1 cellular context compared by ENCODE assay signal in the genomic region with DNA sequence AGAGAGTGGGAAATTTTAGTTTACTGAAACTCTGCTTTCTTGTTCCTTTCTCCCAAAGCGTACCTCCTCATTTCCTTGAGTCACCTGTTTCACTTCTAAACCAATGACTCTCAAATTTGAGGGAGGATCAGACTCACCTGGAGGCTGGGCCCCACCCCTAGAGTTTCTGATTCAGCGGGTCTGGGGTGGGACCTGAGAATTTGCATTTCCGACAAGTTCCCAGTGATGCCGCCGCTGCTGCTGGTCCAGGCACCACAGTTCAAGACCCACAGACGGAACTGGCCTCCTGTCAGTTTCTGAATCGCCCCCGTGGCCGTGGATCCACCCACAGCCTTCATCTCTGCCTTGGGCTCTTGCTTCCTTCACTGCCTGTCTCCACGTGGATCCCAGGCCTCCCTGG.
TF ChIP-seq lines count a peak whose summit lies in the region.

No MANE protein-coding gene starts in this region.

TF ChIP-seq in GM23338, 12 proteins besides CTCF, POLR2A, EP300 and RAD21 (continued from another document):
- TF ChIP-seq, protein P1, sequence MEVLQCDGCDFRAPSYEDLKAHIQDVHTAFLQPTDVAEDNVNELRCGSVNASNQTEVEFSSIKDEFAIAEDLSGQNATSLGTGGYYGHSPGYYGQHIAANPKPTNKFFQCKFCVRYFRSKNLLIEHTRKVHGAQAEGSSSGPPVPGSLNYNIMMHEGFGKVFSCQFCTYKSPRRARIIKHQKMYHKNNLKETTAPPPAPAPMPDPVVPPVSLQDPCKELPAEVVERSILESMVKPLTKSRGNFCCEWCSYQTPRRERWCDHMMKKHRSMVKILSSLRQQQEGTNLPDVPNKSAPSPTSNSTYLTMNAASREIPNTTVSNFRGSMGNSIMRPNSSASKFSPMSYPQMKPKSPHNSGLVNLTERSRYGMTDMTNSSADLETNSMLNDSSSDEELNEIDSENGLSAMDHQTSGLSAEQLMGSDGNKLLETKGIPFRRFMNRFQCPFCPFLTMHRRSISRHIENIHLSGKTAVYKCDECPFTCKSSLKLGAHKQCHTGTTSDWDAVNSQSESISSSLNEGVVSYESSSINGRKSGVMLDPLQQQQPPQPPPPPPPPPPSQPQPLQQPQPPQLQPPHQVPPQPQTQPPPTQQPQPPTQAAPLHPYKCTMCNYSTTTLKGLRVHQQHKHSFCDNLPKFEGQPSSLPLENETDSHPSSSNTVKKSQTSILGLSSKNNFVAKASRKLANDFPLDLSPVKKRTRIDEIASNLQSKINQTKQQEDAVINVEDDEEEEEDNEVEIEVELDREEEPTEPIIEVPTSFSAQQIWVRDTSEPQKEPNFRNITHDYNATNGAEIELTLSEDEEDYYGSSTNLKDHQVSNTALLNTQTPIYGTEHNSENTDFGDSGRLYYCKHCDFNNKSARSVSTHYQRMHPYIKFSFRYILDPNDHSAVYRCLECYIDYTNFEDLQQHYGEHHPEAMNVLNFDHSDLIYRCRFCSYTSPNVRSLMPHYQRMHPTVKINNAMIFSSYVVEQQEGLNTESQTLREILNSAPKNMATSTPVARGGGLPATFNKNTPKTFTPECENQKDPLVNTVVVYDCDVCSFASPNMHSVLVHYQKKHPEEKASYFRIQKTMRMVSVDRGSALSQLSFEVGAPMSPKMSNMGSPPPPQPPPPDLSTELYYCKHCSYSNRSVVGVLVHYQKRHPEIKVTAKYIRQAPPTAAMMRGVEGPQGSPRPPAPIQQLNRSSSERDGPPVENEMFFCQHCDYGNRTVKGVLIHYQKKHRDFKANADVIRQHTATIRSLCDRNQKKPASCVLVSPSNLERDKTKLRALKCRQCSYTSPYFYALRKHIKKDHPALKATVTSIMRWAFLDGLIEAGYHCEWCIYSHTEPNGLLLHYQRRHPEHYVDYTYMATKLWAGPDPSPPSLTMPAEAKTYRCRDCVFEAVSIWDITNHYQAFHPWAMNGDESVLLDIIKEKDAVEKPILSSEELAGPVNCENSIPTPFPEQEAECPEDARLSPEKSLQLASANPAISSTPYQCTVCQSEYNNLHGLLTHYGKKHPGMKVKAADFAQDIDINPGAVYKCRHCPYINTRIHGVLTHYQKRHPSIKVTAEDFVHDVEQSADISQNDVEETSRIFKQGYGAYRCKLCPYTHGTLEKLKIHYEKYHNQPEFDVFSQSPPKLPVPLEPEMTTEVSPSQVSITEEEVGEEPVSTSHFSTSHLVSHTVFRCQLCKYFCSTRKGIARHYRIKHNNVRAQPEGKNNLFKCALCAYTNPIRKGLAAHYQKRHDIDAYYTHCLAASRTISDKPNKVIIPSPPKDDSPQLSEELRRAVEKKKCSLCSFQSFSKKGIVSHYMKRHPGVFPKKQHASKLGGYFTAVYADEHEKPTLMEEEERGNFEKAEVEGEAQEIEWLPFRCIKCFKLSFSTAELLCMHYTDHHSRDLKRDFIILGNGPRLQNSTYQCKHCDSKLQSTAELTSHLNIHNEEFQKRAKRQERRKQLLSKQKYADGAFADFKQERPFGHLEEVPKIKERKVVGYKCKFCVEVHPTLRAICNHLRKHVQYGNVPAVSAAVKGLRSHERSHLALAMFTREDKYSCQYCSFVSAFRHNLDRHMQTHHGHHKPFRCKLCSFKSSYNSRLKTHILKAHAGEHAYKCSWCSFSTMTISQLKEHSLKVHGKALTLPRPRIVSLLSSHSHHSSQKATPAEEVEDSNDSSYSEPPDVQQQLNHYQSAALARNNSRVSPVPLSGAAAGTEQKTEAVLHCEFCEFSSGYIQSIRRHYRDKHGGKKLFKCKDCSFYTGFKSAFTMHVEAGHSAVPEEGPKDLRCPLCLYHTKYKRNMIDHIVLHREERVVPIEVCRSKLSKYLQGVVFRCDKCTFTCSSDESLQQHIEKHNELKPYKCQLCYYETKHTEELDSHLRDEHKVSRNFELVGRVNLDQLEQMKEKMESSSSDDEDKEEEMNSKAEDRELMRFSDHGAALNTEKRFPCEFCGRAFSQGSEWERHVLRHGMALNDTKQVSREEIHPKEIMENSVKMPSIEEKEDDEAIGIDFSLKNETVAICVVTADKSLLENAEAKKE (CRISPR knock-in tag; IDR thresholded peaks at IDR 0.05): no peak
